In the genomic region with DNA sequence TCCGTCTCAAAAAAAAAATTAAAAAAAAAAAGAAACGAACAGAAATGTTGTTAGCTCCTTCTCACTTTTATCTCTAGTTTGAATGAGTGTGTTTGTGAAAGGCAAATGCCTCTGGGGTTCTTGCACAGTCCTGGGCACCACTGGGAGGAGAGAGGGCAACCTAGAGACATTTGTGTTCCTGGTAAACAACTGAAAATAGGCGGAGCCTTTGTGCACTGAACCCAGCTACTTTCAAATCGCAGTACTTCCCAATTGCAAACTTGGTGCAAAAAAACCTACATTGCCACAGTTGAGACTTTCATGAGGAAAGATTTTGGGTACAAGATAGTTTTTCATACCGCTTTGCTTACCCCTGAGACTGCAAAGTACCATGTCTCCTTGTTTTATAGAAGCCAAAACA, we compare ENCODE assay signal across 1 cellular context.
TF ChIP-seq lines count a peak whose summit lies in the region.

No MANE protein-coding gene starts in this region.

TF ChIP-seq in GM23338, 12 proteins besides CTCF, POLR2A, EP300 and RAD21:
- TF ChIP-seq, protein P1, sequence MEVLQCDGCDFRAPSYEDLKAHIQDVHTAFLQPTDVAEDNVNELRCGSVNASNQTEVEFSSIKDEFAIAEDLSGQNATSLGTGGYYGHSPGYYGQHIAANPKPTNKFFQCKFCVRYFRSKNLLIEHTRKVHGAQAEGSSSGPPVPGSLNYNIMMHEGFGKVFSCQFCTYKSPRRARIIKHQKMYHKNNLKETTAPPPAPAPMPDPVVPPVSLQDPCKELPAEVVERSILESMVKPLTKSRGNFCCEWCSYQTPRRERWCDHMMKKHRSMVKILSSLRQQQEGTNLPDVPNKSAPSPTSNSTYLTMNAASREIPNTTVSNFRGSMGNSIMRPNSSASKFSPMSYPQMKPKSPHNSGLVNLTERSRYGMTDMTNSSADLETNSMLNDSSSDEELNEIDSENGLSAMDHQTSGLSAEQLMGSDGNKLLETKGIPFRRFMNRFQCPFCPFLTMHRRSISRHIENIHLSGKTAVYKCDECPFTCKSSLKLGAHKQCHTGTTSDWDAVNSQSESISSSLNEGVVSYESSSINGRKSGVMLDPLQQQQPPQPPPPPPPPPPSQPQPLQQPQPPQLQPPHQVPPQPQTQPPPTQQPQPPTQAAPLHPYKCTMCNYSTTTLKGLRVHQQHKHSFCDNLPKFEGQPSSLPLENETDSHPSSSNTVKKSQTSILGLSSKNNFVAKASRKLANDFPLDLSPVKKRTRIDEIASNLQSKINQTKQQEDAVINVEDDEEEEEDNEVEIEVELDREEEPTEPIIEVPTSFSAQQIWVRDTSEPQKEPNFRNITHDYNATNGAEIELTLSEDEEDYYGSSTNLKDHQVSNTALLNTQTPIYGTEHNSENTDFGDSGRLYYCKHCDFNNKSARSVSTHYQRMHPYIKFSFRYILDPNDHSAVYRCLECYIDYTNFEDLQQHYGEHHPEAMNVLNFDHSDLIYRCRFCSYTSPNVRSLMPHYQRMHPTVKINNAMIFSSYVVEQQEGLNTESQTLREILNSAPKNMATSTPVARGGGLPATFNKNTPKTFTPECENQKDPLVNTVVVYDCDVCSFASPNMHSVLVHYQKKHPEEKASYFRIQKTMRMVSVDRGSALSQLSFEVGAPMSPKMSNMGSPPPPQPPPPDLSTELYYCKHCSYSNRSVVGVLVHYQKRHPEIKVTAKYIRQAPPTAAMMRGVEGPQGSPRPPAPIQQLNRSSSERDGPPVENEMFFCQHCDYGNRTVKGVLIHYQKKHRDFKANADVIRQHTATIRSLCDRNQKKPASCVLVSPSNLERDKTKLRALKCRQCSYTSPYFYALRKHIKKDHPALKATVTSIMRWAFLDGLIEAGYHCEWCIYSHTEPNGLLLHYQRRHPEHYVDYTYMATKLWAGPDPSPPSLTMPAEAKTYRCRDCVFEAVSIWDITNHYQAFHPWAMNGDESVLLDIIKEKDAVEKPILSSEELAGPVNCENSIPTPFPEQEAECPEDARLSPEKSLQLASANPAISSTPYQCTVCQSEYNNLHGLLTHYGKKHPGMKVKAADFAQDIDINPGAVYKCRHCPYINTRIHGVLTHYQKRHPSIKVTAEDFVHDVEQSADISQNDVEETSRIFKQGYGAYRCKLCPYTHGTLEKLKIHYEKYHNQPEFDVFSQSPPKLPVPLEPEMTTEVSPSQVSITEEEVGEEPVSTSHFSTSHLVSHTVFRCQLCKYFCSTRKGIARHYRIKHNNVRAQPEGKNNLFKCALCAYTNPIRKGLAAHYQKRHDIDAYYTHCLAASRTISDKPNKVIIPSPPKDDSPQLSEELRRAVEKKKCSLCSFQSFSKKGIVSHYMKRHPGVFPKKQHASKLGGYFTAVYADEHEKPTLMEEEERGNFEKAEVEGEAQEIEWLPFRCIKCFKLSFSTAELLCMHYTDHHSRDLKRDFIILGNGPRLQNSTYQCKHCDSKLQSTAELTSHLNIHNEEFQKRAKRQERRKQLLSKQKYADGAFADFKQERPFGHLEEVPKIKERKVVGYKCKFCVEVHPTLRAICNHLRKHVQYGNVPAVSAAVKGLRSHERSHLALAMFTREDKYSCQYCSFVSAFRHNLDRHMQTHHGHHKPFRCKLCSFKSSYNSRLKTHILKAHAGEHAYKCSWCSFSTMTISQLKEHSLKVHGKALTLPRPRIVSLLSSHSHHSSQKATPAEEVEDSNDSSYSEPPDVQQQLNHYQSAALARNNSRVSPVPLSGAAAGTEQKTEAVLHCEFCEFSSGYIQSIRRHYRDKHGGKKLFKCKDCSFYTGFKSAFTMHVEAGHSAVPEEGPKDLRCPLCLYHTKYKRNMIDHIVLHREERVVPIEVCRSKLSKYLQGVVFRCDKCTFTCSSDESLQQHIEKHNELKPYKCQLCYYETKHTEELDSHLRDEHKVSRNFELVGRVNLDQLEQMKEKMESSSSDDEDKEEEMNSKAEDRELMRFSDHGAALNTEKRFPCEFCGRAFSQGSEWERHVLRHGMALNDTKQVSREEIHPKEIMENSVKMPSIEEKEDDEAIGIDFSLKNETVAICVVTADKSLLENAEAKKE (CRISPR knock-in tag; IDR thresholded peaks at IDR 0.05) = no peak
- TF ChIP-seq CREB1 (CRISPR knock-in tag; IDR thresholded peaks at IDR 0.05; ENCODE audit: low read depth) (no peak), ZNF331 (CRISPR knock-in tag; IDR thresholded peaks at IDR 0.05; ENCODE audit: low read depth) (no peak), EZH2phosphoT487 (IDR thresholded peaks at IDR 0.05; ENCODE audit: unreplicated experiment) (no peak), ZNF114 (CRISPR knock-in tag; IDR thresholded peaks at IDR 0.05) (no peak), NANOG (IDR thresholded peaks at IDR 0.05; ENCODE audit: borderline replicate concordance) (no peak), JUNB (IDR thresholded peaks at IDR 0.05; ENCODE audit: unreplicated experiment) (no peak), POLR2AphosphoS5 (IDR thresholded peaks at IDR 0.05; ENCODE audit: low read depth) (no peak), STAT1 (IDR thresholded peaks at IDR 0.05; ENCODE audit: unreplicated experiment) (no peak)
- TF ChIP-seq, protein P2, sequence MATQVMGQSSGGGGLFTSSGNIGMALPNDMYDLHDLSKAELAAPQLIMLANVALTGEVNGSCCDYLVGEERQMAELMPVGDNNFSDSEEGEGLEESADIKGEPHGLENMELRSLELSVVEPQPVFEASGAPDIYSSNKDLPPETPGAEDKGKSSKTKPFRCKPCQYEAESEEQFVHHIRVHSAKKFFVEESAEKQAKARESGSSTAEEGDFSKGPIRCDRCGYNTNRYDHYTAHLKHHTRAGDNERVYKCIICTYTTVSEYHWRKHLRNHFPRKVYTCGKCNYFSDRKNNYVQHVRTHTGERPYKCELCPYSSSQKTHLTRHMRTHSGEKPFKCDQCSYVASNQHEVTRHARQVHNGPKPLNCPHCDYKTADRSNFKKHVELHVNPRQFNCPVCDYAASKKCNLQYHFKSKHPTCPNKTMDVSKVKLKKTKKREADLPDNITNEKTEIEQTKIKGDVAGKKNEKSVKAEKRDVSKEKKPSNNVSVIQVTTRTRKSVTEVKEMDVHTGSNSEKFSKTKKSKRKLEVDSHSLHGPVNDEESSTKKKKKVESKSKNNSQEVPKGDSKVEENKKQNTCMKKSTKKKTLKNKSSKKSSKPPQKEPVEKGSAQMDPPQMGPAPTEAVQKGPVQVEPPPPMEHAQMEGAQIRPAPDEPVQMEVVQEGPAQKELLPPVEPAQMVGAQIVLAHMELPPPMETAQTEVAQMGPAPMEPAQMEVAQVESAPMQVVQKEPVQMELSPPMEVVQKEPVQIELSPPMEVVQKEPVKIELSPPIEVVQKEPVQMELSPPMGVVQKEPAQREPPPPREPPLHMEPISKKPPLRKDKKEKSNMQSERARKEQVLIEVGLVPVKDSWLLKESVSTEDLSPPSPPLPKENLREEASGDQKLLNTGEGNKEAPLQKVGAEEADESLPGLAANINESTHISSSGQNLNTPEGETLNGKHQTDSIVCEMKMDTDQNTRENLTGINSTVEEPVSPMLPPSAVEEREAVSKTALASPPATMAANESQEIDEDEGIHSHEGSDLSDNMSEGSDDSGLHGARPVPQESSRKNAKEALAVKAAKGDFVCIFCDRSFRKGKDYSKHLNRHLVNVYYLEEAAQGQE (IDR thresholded peaks at IDR 0.05; ENCODE audit: unreplicated experiment) = no peak
